8 cellular contexts compared by ENCODE assay signal in genomic region chr14:52918486-52918885, GRCh38. TPM values are rescaled to one million over a fixed set of nuclear protein-coding genes. Genes with fewer than 3 reads are reported as not detected.
A peak's percentile ranks its signal among the peaks of the same experiment; 100 is the strongest.
DNase-seq lines count a peak whose midpoint lies in the region; ATAC-seq and TF ChIP-seq lines count a peak whose summit lies in the region.

No MANE protein-coding gene starts in this region.

- H3K36me3 ChIP-seq in SK-N-MC (ENCODE audit: insufficient read depth, low read length): no peaks in the 10 kb centered on the region
- H3K36me3 ChIP-seq in smooth muscle cell (ENCODE audit: low read depth): peaks cover 16% of the 10 kb centered on the region

- H3K4me3 ChIP-seq in SK-N-MC (no peak overlapping the region), smooth muscle cell (no peak overlapping the region)

- H3K79me2 ChIP-seq in smooth muscle cell (ENCODE audit: low read depth): peaks cover 100% of the 10 kb centered on the region

- H3K9me3 ChIP-seq in SK-N-MC (ENCODE audit: low read depth, low read length) (no peaks in the 10 kb centered on the region), smooth muscle cell (replicated peaks; ENCODE audit: low read depth) (no peaks in the 10 kb centered on the region)

- no peak overlapping the region for H3K9ac ChIP-seq in SK-N-MC (ENCODE audit: insufficient read length)
- H3K9ac ChIP-seq in smooth muscle cell (ENCODE audit: low read depth): no peak overlapping the region

- in situ Hi-C loops in ACHN (cut with HindIII; ENCODE audit: low pct_ligation_motif_present, low pct_unique_long_range_greater_than_20kb, low sequenced_read_pairs): no loop called here

- H3K4me1 ChIP-seq in smooth muscle cell (ENCODE audit: low read depth): peaks cover 8% of the 10 kb centered on the region

- no peak overlapping the region for H3K4me2 ChIP-seq in smooth muscle cell

- H3F3A ChIP-seq in smooth muscle cell (ENCODE audit: low read depth): peaks cover 29% of the 10 kb centered on the region

- H4K20me1 ChIP-seq in smooth muscle cell (ENCODE audit: low read depth): peaks cover 96% of the 10 kb centered on the region

- ATAC-seq in GM18858 (IDR thresholded peaks at IDR 0.05; ENCODE audit: unreplicated experiment): peak; percentile 93
- peak; percentile 83 for ATAC-seq in HG03064 (IDR thresholded peaks at IDR 0.05; ENCODE audit: low read depth, unreplicated experiment)

- TF ChIP-seq CTCF in smooth muscle cell (IDR thresholded peaks at IDR 0.05; ENCODE audit: borderline replicate concordance, insufficient read depth, poor library complexity, severe bottlenecking): no peak

- peak; percentile 34 for DNase-seq in ACHN
- no peak for DNase-seq in SK-N-MC (ENCODE audit: low read depth, low spot score)
- peak; percentile 38 for DNase-seq in fibroblast of gingiva (ENCODE audit: low read depth)
- no peak for DNase-seq in smooth muscle cell (lab: John Stamatoyannopoulos, UW; ENCODE audit: unreplicated experiment)
- no peak for DNase-seq in middle frontal gyrus (ENCODE audit: extremely low spot score, low spot score)
- no peak for DNase-seq in NCI-H446 (lab: John Stamatoyannopoulos, UW)

- no peaks in the 10 kb centered on the region for H3K27me3 ChIP-seq in smooth muscle cell (ENCODE audit: low read depth)

- H3K27ac ChIP-seq in SK-N-MC: peak overlapping the region; percentile 65
- peak overlapping the region; percentile 57 for H3K27ac ChIP-seq in smooth muscle cell (ENCODE audit: low read depth)

- H2AFZ ChIP-seq in smooth muscle cell (ENCODE audit: low read depth): no peak overlapping the region

RNA-seq across cellular contexts. Expression of gene FERMT2, which starts 32.4 kb away (rescaled TPM):
- 271 and 287 TPM in 2 replicates for total RNA-seq in smooth muscle cell
- 112 and 113 TPM in 2 replicates for polyA plus RNA-seq in smooth muscle cell

Comparison
In these comparisons a context has a peak if more than half of its experiments do, and no peak if none do; other contexts are left out.
1. DNase-seq: peak in ACHN (single experiment) and fibroblast of gingiva (single experiment); none in SK-N-MC (single experiment), smooth muscle cell (single experiment), middle frontal gyrus (single experiment) and NCI-H446 (0 of 2).